In genomic region chr9:20544953-20545622, GRCh38 we compare ENCODE assay signal across 26 cellular contexts.
"Had no signal": no experiment of that assay in that cellular context is flagged by ENCODE, and none has a peak within 500 bp of the region (broad histone marks: within the 10 kb centered on the region; RNA-seq: fewer than 3 reads in every experiment).

No MANE protein-coding gene starts in this region.

- H3K4me1 Mint-ChIP-seq: nephron; stimulated activated memory B cell treated with anti-CD40 and anti-IgM and Interleukin-4, amounts not matched to agents 10 μg/mL and 1 μg/mL and 100 μg/mL, for 72 hours had no signal

- DNase-seq: activated CD4-positive, alpha-beta memory T cell treated with anti-CD3 and anti-CD28 coated beads for 36 hours; activated CD4-positive, alpha-beta T cell treated with anti-CD3 and anti-CD28 coated beads for 48 hours; activated effector memory CD4-positive, alpha-beta T cell treated with anti-CD3 and anti-CD28 coated beads, Interleukin-2, amount 50 U/mL, for 16 hours; activated naive CD4-positive, alpha-beta T cell treated with anti-CD3 and anti-CD28 coated beads, Interleukin-2, amount 10 ng/mL, durations not matched to agents 7 days and 5 days; adrenal gland; aorta; body of pancreas; colonic mucosa; effector CD8-positive, alpha-beta T cell; left cardiac atrium; mammary epithelial cell; psoas muscle; sigmoid colon; stimulated activated CD4-positive, alpha-beta T cell treated with anti-CD3 and anti-CD28 coated beads, Interleukin-1b, Interleukin-23, amount 100 ng/mL, for 48 hours; stimulated activated CD4-positive, alpha-beta T cell treated with anti-CD3 and anti-CD28 coated beads, Interleukin-4, amount 100 ng/mL, for 4 hours; stimulated activated CD8-positive, alpha-beta memory T cell treated with anti-CD3 and anti-CD28 coated beads, Interleukin-4, amount 100 ng/mL, for 48 hours; SW 1271; T-helper 9 cell; tibial artery had no signal

- H3K27me3 Mint-ChIP-seq: activated CD4-positive, alpha-beta memory T cell treated with anti-CD3 and anti-CD28 coated beads for 36 hours; activated naive CD4-positive, alpha-beta T cell treated with anti-CD3 and anti-CD28 coated beads, Interleukin-2, amount 10 ng/mL, durations not matched to agents 7 days and 5 days; stimulated activated memory B cell treated with anti-CD40 and anti-IgM and Interleukin-4, amounts not matched to agents 10 μg/mL and 1 μg/mL and 100 μg/mL, for 72 hours had no signal

- H3K4me2 ChIP-seq: smooth muscle cell had no signal

- H2AFZ ChIP-seq: parathyroid adenoma had no signal

- H3K4me3 Mint-ChIP-seq: activated CD4-positive, alpha-beta memory T cell treated with anti-CD3 and anti-CD28 coated beads for 36 hours; activated naive CD4-positive, alpha-beta T cell treated with anti-CD3 and anti-CD28 coated beads, Interleukin-2, amount 10 ng/mL, durations not matched to agents 7 days and 5 days; nephron; stimulated activated memory B cell treated with anti-CD40 and anti-IgM and Interleukin-4, amounts not matched to agents 10 μg/mL and 1 μg/mL and 100 μg/mL, for 72 hours; T-helper 1 cell treated with Interleukin-12 subunit alpha and Interleukin-12 subunit beta and Interleukin-4 antibody, amounts not matched to agents 30 μg/mL and 1 μg/mL, for 36 hours had no signal

- ATAC-seq: body of pancreas; left cardiac atrium; psoas muscle; stimulated activated memory B cell treated with anti-CD40 and anti-IgM and Interleukin-4, amounts not matched to agents 10 μg/mL and 1 μg/mL and 100 μg/mL, for 72 hours had no signal

- H3K9ac ChIP-seq: parathyroid adenoma had no signal

- H3K27me3 ChIP-seq: adrenal gland, body of pancreas, colonic mucosa, sigmoid colon, suprapubic skin, tibial artery had no signal

- H3K27ac ChIP-seq: adrenal gland, body of pancreas, colonic mucosa, parathyroid adenoma, psoas muscle, sigmoid colon, suprapubic skin, tibial artery, VCaP had no signal

- H3K27ac Mint-ChIP-seq: activated CD4-positive, alpha-beta memory T cell treated with anti-CD3 and anti-CD28 coated beads for 36 hours; activated naive CD4-positive, alpha-beta T cell treated with anti-CD3 and anti-CD28 coated beads, Interleukin-2, amount 10 ng/mL, durations not matched to agents 7 days and 5 days; nephron; stimulated activated memory B cell treated with anti-CD40 and anti-IgM and Interleukin-4, amounts not matched to agents 10 μg/mL and 1 μg/mL and 100 μg/mL, for 72 hours; T-helper 1 cell treated with Interleukin-12 subunit alpha and Interleukin-12 subunit beta and Interleukin-4 antibody, amounts not matched to agents 30 μg/mL and 1 μg/mL, for 36 hours had no signal

- H3K4me3 ChIP-seq: adrenal gland, body of pancreas, colonic mucosa, psoas muscle, sigmoid colon, smooth muscle cell, suprapubic skin, tibial artery had no signal

- H3K36me3 ChIP-seq: adrenal gland, colonic mucosa, sigmoid colon, suprapubic skin, tibial artery had no signal

- H3K4me1 ChIP-seq: adrenal gland, body of pancreas, colonic mucosa, parathyroid adenoma, psoas muscle, suprapubic skin, tibial artery had no signal
